In genomic region chr16:81076566-81077076, GRCh38 we compare ENCODE assay signal across 9 cellular contexts. TPM values are rescaled to one million over a fixed set of nuclear protein-coding genes. Genes with fewer than 3 reads are reported as not detected.
A peak's percentile ranks its signal among the peaks of the same experiment; 100 is the strongest.
DNase-seq lines count a peak whose midpoint lies in the region; ATAC-seq and TF ChIP-seq lines count a peak whose summit lies in the region.
"Had no signal": no experiment of that assay in that cellular context is flagged by ENCODE, and none has a peak within 500 bp of the region (broad histone marks: within the 10 kb centered on the region; RNA-seq: fewer than 3 reads in every experiment).

No MANE protein-coding gene starts in this region.

- H3K36me3 Mint-ChIP-seq in Caco-2 (ENCODE audit: insufficient read depth, unreplicated experiment): peaks cover under 1% of the 10 kb centered on the region

- no peaks in the 10 kb centered on the region for H3K9me3 ChIP-seq in Caco-2
- no peaks in the 10 kb centered on the region for H3K9me3 ChIP-seq in HUES6 (ENCODE audit: control insufficient read depth, insufficient read depth, low read depth, low read length)
- no peaks in the 10 kb centered on the region for H3K9me3 ChIP-seq in NT2/D1 (ENCODE audit: insufficient read depth, low read length)
- H3K9me3 ChIP-seq in mucosa of stomach (ENCODE audit: control insufficient read depth, low read length): no peaks in the 10 kb centered on the region

- BruUV-seq in Caco-2 (replicated peaks; lab: Mats Ljungman, UMichigan): no TSS peak

- POLR2A ChIA-PET in Caco-2 (lab: Charles Lee): interaction anchor here (0.6 to 1.5 kb wide), 10 partner anchors 10 to 240 kb away, joined by 3 to 10 read pairs (median 3); partner anchors contain the start of genes ATMIN, BCO1, CENPN and CMC2

- H3K27me3 Mint-ChIP-seq in Caco-2 (ENCODE audit: insufficient read depth, unreplicated experiment): no peaks in the 10 kb centered on the region
- H3K27me3 Mint-ChIP-seq: dendritic cell treated with granulocyte-macrophage colony-stimulating factor and Interleukin-4, amounts not matched to agents 40 ng/mL and 50 ng/mL, for 4 days had no signal

- no peaks in the 10 kb centered on the region for H3K27me3 ChIP-seq in Caco-2 (replicated peaks; ENCODE audit: control insufficient read depth, insufficient read depth, low read length)
- H3K27me3 ChIP-seq in HUES6 (ENCODE audit: control insufficient read depth, insufficient read depth, low read length): no peaks in the 10 kb centered on the region
- H3K27me3 ChIP-seq in NT2/D1 (ENCODE audit: insufficient read depth, insufficient read length): no peaks in the 10 kb centered on the region
- no peaks in the 10 kb centered on the region for H3K27me3 ChIP-seq in mucosa of stomach (ENCODE audit: control insufficient read depth, insufficient read depth, low read length)

- H3K27ac ChIP-seq in HUES6 (ENCODE audit: low read depth, low read length): no peak overlapping the region

- peak overlapping the region; percentile 91 for H3K9ac ChIP-seq in HUES6 (ENCODE audit: low read length)
- peak overlapping the region; percentile 96 for H3K9ac ChIP-seq in NT2/D1 (ENCODE audit: insufficient read length, low read depth)
- H3K9ac ChIP-seq in mucosa of stomach (ENCODE audit: low read length): peak overlapping the region; percentile 91

- no peaks in the 10 kb centered on the region for H3K4me1 Mint-ChIP-seq in Caco-2 (ENCODE audit: low read depth, unreplicated experiment)

- TF ChIP-seq CTCF in Caco-2 (IDR thresholded peaks at IDR 0.05; ENCODE audit: insufficient read depth in 1 of 2, low read depth in 1 of 2, low read length in 1 of 2, severe bottlenecking in 1 of 2, unreplicated experiment in 1 of 2) (no peak), epithelial cell of proximal tubule (conservative IDR thresholded peaks at IDR 0.05; ENCODE audit: low read depth, low read length) (no peak)

- H3K4me1 ChIP-seq in Caco-2 (peaks cover 7% of the 10 kb centered on the region; the same call in 1 of the 2 replicates), HUES6 (ENCODE audit: control insufficient read depth, insufficient read depth, low read length) (peaks cover 13% of the 10 kb centered on the region; the same call in 1 of the 2 replicates), NT2/D1 (ENCODE audit: insufficient read depth, insufficient read length) (peaks cover 3% of the 10 kb centered on the region), mucosa of stomach (ENCODE audit: control insufficient read depth, insufficient read depth, low read length) (no peaks in the 10 kb centered on the region)

- peak; percentile 87 to 93 for DNase-seq in Caco-2
- DNase-seq in NT2/D1 (ENCODE audit: low read depth, low spot score): no peak
- DNase-seq in activated CD8-positive, alpha-beta memory T cell treated with anti-CD3 and anti-CD28 coated beads, Interleukin-2, amount 50 U/mL, for 24 hours (ENCODE audit: extremely low read depth): peak; percentile 88
- peak; percentile 51 for DNase-seq in epithelial cell of proximal tubule (ENCODE audit: low read depth)
- peak; percentile 98 for DNase-seq in stimulated activated CD8-positive, alpha-beta memory T cell treated with anti-CD3 and anti-CD28 coated beads, Interleukin-4, amount 100 ng/mL, for 48 hours

- no peak overlapping the region for H3K27ac Mint-ChIP-seq in Caco-2 (ENCODE audit: unreplicated experiment)
- H3K27ac Mint-ChIP-seq: dendritic cell treated with granulocyte-macrophage colony-stimulating factor and Interleukin-4, amounts not matched to agents 40 ng/mL and 50 ng/mL, for 4 days had no signal

- no peaks in the 10 kb centered on the region for H3K36me3 ChIP-seq in Caco-2 (ENCODE audit: control insufficient read depth, insufficient read depth, low read length)
- peaks cover under 1% of the 10 kb centered on the region; the same call in 1 of the 2 replicates for H3K36me3 ChIP-seq in HUES6 (ENCODE audit: control insufficient read depth, insufficient read depth, low read length)
- H3K36me3 ChIP-seq in NT2/D1 (ENCODE audit: insufficient read depth, insufficient read length, low read length): no peaks in the 10 kb centered on the region
- no peaks in the 10 kb centered on the region for H3K36me3 ChIP-seq in mucosa of stomach (ENCODE audit: control insufficient read depth, insufficient read depth, low read length)

- H3K4me3 ChIP-seq in Caco-2 (ENCODE audit: low read depth, low read length): peak overlapping the region; percentile 68
- H3K4me3 ChIP-seq in HUES6 (ENCODE audit: low read depth, low read length): peak overlapping the region; percentile 72
- peak overlapping the region; percentile 80 for H3K4me3 ChIP-seq in NT2/D1 (ENCODE audit: insufficient read length, low read depth)
- peak overlapping the region; percentile 89 for H3K4me3 ChIP-seq in epithelial cell of proximal tubule (ENCODE audit: low read depth, low read length)
- H3K4me3 ChIP-seq in mucosa of stomach (ENCODE audit: low read length): peak overlapping the region; percentile 96

- ATAC-seq in GM21528 (IDR thresholded peaks at IDR 0.05; ENCODE audit: low FRiP score, unreplicated experiment): peak; percentile 93

- no peak overlapping the region for H3K4me3 Mint-ChIP-seq in Caco-2 (ENCODE audit: unreplicated experiment)
- H3K4me3 Mint-ChIP-seq: dendritic cell treated with granulocyte-macrophage colony-stimulating factor and Interleukin-4, amounts not matched to agents 40 ng/mL and 50 ng/mL, for 4 days had no signal

- intact Hi-C loops in Caco-2 (cut with micrococcal nuclease; ENCODE audit: unreplicated experiment): loop anchor here (1.0 to 5.0 kb wide), 4 partner anchors 20 to 72 kb away; partner anchors contain the start of genes ATMIN and GCSH

- CTCF ChIA-PET in Caco-2 (lab: Charles Lee): interaction anchor here (0.5 to 2.4 kb wide), 6 partner anchors 41 to 1474 kb away, joined by 3 to 17 read pairs (median 4); partner anchors contain the start of genes ATMIN, CENPN and CMC2

- H3K9me3 Mint-ChIP-seq in Caco-2 (ENCODE audit: unreplicated experiment): no peaks in the 10 kb centered on the region
- H3K9me3 Mint-ChIP-seq: dendritic cell treated with granulocyte-macrophage colony-stimulating factor and Interleukin-4, amounts not matched to agents 40 ng/mL and 50 ng/mL, for 4 days had no signal

RNA-seq across cellular contexts. Expression of gene C16orf46, which starts 0.4 kb away (rescaled TPM):
- total RNA-seq in Caco-2 (2022): 0.70 and 0.95 TPM in 2 replicates
- 0.22 and 0.35 TPM in 2 replicates for total RNA-seq in epithelial cell of proximal tubule

RNA-seq across cellular contexts. Expression of gene GCSH, which starts 19.6 kb away (rescaled TPM):
- total RNA-seq in Caco-2 (2022) (105 and 115 TPM in 2 replicates), epithelial cell of proximal tubule (38.7 and 49.1 TPM in 2 replicates)

RNA-seq across cellular contexts. Expression of gene ATMIN, which starts 41.0 kb away (rescaled TPM):
- total RNA-seq in Caco-2 (2022) (53.0 and 54.5 TPM in 2 replicates), epithelial cell of proximal tubule (21.2 and 30.5 TPM in 2 replicates)
